In the genomic region with DNA sequence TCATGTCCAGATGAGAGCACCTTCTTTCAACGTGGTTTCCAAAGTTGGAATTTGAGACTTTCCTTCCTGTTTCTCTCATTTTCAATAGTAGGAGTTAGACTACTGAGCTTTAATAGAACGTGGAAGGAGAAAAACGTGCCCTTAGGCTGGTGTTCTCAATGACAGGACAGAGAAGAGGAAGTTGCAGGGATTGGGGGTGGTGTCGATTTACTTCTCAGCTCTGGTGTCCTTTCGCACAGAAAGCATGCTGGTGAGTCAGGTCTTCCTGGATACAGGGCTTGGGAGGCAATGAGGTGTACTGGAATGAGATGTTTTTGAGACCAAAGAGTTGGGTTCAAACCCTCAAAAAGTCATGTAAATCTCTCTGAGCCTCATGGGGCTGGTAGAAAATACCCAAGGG, we compare ENCODE assay signal across 2 cellular contexts.
TF ChIP-seq lines count a peak whose summit lies in the region.

No MANE protein-coding gene starts in this region.

TF ChIP-seq in HepG2, 621 proteins besides CTCF, POLR2A, EP300 and RAD21 (continued from another document):
- TF ChIP-seq, protein P1, sequence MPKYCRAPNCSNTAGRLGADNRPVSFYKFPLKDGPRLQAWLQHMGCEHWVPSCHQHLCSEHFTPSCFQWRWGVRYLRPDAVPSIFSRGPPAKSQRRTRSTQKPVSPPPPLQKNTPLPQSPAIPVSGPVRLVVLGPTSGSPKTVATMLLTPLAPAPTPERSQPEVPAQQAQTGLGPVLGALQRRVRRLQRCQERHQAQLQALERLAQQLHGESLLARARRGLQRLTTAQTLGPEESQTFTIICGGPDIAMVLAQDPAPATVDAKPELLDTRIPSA (CRISPR knock-in tag; IDR thresholded peaks at IDR 0.05; ENCODE audit: borderline replicate concordance): no peak
- TF ChIP-seq TBP (CRISPR knock-in tag; IDR thresholded peaks at IDR 0.05): no peak
- no peak for TF ChIP-seq HDAC2 (CRISPR knock-in tag; IDR thresholded peaks at IDR 0.05)
- TF ChIP-seq, protein P2, sequence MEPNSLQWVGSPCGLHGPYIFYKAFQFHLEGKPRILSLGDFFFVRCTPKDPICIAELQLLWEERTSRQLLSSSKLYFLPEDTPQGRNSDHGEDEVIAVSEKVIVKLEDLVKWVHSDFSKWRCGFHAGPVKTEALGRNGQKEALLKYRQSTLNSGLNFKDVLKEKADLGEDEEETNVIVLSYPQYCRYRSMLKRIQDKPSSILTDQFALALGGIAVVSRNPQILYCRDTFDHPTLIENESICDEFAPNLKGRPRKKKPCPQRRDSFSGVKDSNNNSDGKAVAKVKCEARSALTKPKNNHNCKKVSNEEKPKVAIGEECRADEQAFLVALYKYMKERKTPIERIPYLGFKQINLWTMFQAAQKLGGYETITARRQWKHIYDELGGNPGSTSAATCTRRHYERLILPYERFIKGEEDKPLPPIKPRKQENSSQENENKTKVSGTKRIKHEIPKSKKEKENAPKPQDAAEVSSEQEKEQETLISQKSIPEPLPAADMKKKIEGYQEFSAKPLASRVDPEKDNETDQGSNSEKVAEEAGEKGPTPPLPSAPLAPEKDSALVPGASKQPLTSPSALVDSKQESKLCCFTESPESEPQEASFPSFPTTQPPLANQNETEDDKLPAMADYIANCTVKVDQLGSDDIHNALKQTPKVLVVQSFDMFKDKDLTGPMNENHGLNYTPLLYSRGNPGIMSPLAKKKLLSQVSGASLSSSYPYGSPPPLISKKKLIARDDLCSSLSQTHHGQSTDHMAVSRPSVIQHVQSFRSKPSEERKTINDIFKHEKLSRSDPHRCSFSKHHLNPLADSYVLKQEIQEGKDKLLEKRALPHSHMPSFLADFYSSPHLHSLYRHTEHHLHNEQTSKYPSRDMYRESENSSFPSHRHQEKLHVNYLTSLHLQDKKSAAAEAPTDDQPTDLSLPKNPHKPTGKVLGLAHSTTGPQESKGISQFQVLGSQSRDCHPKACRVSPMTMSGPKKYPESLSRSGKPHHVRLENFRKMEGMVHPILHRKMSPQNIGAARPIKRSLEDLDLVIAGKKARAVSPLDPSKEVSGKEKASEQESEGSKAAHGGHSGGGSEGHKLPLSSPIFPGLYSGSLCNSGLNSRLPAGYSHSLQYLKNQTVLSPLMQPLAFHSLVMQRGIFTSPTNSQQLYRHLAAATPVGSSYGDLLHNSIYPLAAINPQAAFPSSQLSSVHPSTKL (CRISPR knock-in tag; IDR thresholded peaks at IDR 0.05): no peak
- TF ChIP-seq ZNF12 (CRISPR knock-in tag; IDR thresholded peaks at IDR 0.05): no peak
- no peak for TF ChIP-seq ZSCAN12 (CRISPR knock-in tag; IDR thresholded peaks at IDR 0.05)
- TF ChIP-seq, protein P3, sequence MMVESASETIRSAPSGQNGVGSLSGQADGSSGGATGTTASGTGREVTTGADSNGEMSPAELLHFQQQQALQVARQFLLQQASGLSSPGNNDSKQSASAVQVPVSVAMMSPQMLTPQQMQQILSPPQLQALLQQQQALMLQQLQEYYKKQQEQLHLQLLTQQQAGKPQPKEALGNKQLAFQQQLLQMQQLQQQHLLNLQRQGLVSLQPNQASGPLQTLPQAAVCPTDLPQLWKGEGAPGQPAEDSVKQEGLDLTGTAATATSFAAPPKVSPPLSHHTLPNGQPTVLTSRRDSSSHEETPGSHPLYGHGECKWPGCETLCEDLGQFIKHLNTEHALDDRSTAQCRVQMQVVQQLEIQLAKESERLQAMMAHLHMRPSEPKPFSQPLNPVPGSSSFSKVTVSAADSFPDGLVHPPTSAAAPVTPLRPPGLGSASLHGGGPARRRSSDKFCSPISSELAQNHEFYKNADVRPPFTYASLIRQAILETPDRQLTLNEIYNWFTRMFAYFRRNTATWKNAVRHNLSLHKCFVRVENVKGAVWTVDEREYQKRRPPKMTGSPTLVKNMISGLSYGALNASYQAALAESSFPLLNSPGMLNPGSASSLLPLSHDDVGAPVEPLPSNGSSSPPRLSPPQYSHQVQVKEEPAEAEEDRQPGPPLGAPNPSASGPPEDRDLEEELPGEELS (CRISPR knock-in tag; IDR thresholded peaks at IDR 0.05): no peak
- TF ChIP-seq ZNF431 (CRISPR knock-in tag; IDR thresholded peaks at IDR 0.05; ENCODE audit: borderline replicate concordance, low read depth): no peak
- TF ChIP-seq, protein P4, sequence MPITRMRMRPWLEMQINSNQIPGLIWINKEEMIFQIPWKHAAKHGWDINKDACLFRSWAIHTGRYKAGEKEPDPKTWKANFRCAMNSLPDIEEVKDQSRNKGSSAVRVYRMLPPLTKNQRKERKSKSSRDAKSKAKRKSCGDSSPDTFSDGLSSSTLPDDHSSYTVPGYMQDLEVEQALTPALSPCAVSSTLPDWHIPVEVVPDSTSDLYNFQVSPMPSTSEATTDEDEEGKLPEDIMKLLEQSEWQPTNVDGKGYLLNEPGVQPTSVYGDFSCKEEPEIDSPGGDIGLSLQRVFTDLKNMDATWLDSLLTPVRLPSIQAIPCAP (CRISPR knock-in tag; IDR thresholded peaks at IDR 0.05; ENCODE audit: low read depth): no peak
- no peak for TF ChIP-seq NR1H2 (CRISPR knock-in tag; IDR thresholded peaks at IDR 0.05; ENCODE audit: borderline replicate concordance, low read depth)
- TF ChIP-seq, protein P5, sequence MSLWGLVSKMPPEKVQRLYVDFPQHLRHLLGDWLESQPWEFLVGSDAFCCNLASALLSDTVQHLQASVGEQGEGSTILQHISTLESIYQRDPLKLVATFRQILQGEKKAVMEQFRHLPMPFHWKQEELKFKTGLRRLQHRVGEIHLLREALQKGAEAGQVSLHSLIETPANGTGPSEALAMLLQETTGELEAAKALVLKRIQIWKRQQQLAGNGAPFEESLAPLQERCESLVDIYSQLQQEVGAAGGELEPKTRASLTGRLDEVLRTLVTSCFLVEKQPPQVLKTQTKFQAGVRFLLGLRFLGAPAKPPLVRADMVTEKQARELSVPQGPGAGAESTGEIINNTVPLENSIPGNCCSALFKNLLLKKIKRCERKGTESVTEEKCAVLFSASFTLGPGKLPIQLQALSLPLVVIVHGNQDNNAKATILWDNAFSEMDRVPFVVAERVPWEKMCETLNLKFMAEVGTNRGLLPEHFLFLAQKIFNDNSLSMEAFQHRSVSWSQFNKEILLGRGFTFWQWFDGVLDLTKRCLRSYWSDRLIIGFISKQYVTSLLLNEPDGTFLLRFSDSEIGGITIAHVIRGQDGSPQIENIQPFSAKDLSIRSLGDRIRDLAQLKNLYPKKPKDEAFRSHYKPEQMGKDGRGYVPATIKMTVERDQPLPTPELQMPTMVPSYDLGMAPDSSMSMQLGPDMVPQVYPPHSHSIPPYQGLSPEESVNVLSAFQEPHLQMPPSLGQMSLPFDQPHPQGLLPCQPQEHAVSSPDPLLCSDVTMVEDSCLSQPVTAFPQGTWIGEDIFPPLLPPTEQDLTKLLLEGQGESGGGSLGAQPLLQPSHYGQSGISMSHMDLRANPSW (CRISPR knock-in tag; IDR thresholded peaks at IDR 0.05; ENCODE audit: borderline replicate concordance): no peak
- no peak for TF ChIP-seq ZNF572 (CRISPR knock-in tag; IDR thresholded peaks at IDR 0.05)
- TF ChIP-seq, protein P6, sequence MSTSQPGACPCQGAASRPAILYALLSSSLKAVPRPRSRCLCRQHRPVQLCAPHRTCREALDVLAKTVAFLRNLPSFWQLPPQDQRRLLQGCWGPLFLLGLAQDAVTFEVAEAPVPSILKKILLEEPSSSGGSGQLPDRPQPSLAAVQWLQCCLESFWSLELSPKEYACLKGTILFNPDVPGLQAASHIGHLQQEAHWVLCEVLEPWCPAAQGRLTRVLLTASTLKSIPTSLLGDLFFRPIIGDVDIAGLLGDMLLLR (CRISPR knock-in tag; IDR thresholded peaks at IDR 0.05): no peak
- TF ChIP-seq GZF1 (CRISPR knock-in tag; IDR thresholded peaks at IDR 0.05): no peak
- no peak for TF ChIP-seq ZNF558 (CRISPR knock-in tag; IDR thresholded peaks at IDR 0.05; ENCODE audit: borderline replicate concordance)

TF ChIP-seq in SK-N-SH, 30 proteins besides CTCF, POLR2A, EP300 and RAD21 (continued from another document):
- TF ChIP-seq RXRA (IDR thresholded peaks at IDR 0.05; ENCODE audit: borderline replicate concordance, low read depth): no peak
- TF ChIP-seq GATA2 (CRISPR knock-in tag; IDR thresholded peaks at IDR 0.05): no peak
- TF ChIP-seq, protein P7, sequence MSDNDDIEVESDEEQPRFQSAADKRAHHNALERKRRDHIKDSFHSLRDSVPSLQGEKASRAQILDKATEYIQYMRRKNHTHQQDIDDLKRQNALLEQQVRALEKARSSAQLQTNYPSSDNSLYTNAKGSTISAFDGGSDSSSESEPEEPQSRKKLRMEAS (IDR thresholded peaks at IDR 0.05; ENCODE audit: low read depth): peak; percentile 82
- peak; percentile 46; the same call in 1 of the 2 replicates for TF ChIP-seq ELF1 (IDR thresholded peaks at IDR 0.05)
- TF ChIP-seq POLR2AphosphoS5 (IDR thresholded peaks at IDR 0.05; ENCODE audit: low read depth, low read length): no peak
- TF ChIP-seq, protein P8, sequence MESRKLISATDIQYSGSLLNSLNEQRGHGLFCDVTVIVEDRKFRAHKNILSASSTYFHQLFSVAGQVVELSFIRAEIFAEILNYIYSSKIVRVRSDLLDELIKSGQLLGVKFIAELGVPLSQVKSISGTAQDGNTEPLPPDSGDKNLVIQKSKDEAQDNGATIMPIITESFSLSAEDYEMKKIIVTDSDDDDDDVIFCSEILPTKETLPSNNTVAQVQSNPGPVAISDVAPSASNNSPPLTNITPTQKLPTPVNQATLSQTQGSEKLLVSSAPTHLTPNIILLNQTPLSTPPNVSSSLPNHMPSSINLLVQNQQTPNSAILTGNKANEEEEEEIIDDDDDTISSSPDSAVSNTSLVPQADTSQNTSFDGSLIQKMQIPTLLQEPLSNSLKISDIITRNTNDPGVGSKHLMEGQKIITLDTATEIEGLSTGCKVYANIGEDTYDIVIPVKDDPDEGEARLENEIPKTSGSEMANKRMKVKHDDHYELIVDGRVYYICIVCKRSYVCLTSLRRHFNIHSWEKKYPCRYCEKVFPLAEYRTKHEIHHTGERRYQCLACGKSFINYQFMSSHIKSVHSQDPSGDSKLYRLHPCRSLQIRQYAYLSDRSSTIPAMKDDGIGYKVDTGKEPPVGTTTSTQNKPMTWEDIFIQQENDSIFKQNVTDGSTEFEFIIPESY (IDR thresholded peaks at IDR 0.05; ENCODE audit: borderline replicate concordance, low read depth): no peak
- peak; percentile 14; the same call in 1 of the 2 replicates for TF ChIP-seq TCF12 (IDR thresholded peaks at IDR 0.05)
- TF ChIP-seq, protein P9, sequence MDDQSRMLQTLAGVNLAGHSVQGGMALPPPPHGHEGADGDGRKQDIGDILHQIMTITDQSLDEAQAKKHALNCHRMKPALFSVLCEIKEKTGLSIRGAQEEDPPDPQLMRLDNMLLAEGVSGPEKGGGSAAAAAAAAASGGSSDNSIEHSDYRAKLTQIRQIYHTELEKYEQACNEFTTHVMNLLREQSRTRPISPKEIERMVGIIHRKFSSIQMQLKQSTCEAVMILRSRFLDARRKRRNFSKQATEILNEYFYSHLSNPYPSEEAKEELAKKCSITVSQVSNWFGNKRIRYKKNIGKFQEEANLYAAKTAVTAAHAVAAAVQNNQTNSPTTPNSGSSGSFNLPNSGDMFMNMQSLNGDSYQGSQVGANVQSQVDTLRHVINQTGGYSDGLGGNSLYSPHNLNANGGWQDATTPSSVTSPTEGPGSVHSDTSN (IDR thresholded peaks at IDR 0.05): no peak
- TF ChIP-seq FOSL2 (IDR thresholded peaks at IDR 0.05; ENCODE audit: borderline replicate concordance, low read depth): peak; percentile 59; the same call in 1 of the 2 replicates
- TF ChIP-seq SIN3A (IDR thresholded peaks at IDR 0.05; ENCODE audit: borderline replicate concordance, low read depth, low read length): no peak
- no peak for TF ChIP-seq RFX5 (IDR thresholded peaks at IDR 0.05; ENCODE audit: low read length)
- peak; percentile 36; the same call in 1 of the 2 replicates for TF ChIP-seq JUND (IDR thresholded peaks at IDR 0.05)
